25 cellular contexts compared by ENCODE assay signal in genomic region chr15:56739474-56739873, GRCh38.
"Had no signal": no experiment of that assay in that cellular context is flagged by ENCODE, and none has a peak within 500 bp of the region (broad histone marks: within the 10 kb centered on the region; RNA-seq: fewer than 3 reads in every experiment).

No MANE protein-coding gene starts in this region.

- H3K4me3 Mint-ChIP-seq: activated CD4-positive, alpha-beta memory T cell treated with anti-CD3 and anti-CD28 coated beads, Interleukin-2, amount 10 ng/mL, durations not matched to agents 7 days and 5 days; activated CD4-positive, alpha-beta T cell treated with anti-CD3 and anti-CD28 coated beads for 36 hours; activated naive CD4-positive, alpha-beta T cell treated with anti-CD3 and anti-CD28 coated beads, Interleukin-2, amount 10 ng/mL, durations not matched to agents 7 days and 5 days; activated naive CD8-positive, alpha-beta T cell treated with anti-CD3 and anti-CD28 coated beads for 36 hours; activated T-helper 17 cell treated with anti-CD3 and anti-CD28 coated beads, Interleukin-2, amount 50 U/mL, for 72 hours; T-cell had no signal

- H3K27me3 Mint-ChIP-seq: activated naive CD8-positive, alpha-beta T cell treated with anti-CD3 and anti-CD28 coated beads for 36 hours had no signal

- DNase-seq: activated CD4-positive, alpha-beta memory T cell treated with anti-CD3 and anti-CD28 coated beads, Interleukin-2, amount 10 ng/mL, durations not matched to agents 7 days and 5 days; activated CD4-positive, alpha-beta T cell treated with anti-CD3 and anti-CD28 coated beads for 36 hours; activated CD4-positive, alpha-beta T cell treated with anti-CD3 and anti-CD28 coated beads, Interleukin-2, amount 50 U/mL, for 1 hour; activated gamma-delta T cell treated with Interleukin-2 at 50 U/mL for 16 hours; activated naive CD4-positive, alpha-beta T cell treated with anti-CD3 and anti-CD28 coated beads, Interleukin-2, amount 10 ng/mL, durations not matched to agents 7 days and 5 days; activated naive CD8-positive, alpha-beta T cell treated with anti-CD3 and anti-CD28 coated beads for 36 hours; activated T-cell treated with anti-CD3 and anti-CD28 coated beads for 4 hours; activated T-cell treated with anti-CD3 and anti-CD28 coated beads, Interleukin-2, amount 50 U/mL, for 48 hours; cerebellar nuclear complex; NCI-H1092; NCI-H1930; NCI-H2171 treated with DMSO at 0.1 percent for 48 hours; NCI-H345; NCI-H510A; NCI-H526 treated with DMSO at 0.1 percent for 48 hours; NK-92 treated with Interleukin-12 subunit alpha and Interleukin-12 subunit beta, amount 100 ng/mL, for 24 hours; Peyer's patch; SHP77; T-cell; T-helper 2 cell; T1000 had no signal

- H3K9me3 Mint-ChIP-seq: activated CD4-positive, alpha-beta memory T cell treated with anti-CD3 and anti-CD28 coated beads, Interleukin-2, amount 10 ng/mL, durations not matched to agents 7 days and 5 days; activated naive CD4-positive, alpha-beta T cell treated with anti-CD3 and anti-CD28 coated beads, Interleukin-2, amount 10 ng/mL, durations not matched to agents 7 days and 5 days; activated T-helper 17 cell treated with anti-CD3 and anti-CD28 coated beads, Interleukin-2, amount 50 U/mL, for 72 hours had no signal

- FAIRE-seq: TTC549 had no signal

- H3K4me2 ChIP-seq: KMS-11 had no signal

- H3K27me3 ChIP-seq: Peyer's patch had no signal

- ATAC-seq: activated CD4-positive, alpha-beta T cell treated with anti-CD3 and anti-CD28 coated beads for 36 hours; activated T-helper 17 cell treated with anti-CD3 and anti-CD28 coated beads, Interleukin-2, amount 50 U/mL, for 72 hours; T-cell had no signal

- H3K4me1 Mint-ChIP-seq: activated CD4-positive, alpha-beta memory T cell treated with anti-CD3 and anti-CD28 coated beads, Interleukin-2, amount 10 ng/mL, durations not matched to agents 7 days and 5 days; activated CD4-positive, alpha-beta T cell treated with anti-CD3 and anti-CD28 coated beads for 36 hours; activated naive CD4-positive, alpha-beta T cell treated with anti-CD3 and anti-CD28 coated beads, Interleukin-2, amount 10 ng/mL, durations not matched to agents 7 days and 5 days; activated T-helper 17 cell treated with anti-CD3 and anti-CD28 coated beads, Interleukin-2, amount 50 U/mL, for 72 hours; T-cell had no signal

- H3K27ac Mint-ChIP-seq: activated CD4-positive, alpha-beta memory T cell treated with anti-CD3 and anti-CD28 coated beads, Interleukin-2, amount 10 ng/mL, durations not matched to agents 7 days and 5 days; activated CD4-positive, alpha-beta T cell treated with anti-CD3 and anti-CD28 coated beads for 36 hours; activated naive CD4-positive, alpha-beta T cell treated with anti-CD3 and anti-CD28 coated beads, Interleukin-2, amount 10 ng/mL, durations not matched to agents 7 days and 5 days; activated naive CD8-positive, alpha-beta T cell treated with anti-CD3 and anti-CD28 coated beads for 36 hours; activated T-helper 17 cell treated with anti-CD3 and anti-CD28 coated beads, Interleukin-2, amount 50 U/mL, for 72 hours; T-cell had no signal

- H3K4me1 ChIP-seq: Peyer's patch had no signal

- H3K9me3 ChIP-seq: Peyer's patch had no signal

- H3K27ac ChIP-seq: KMS-11, Peyer's patch, VCaP had no signal

- H3K9ac ChIP-seq: KMS-11 had no signal

- H3K36me3 Mint-ChIP-seq: activated naive CD4-positive, alpha-beta T cell treated with anti-CD3 and anti-CD28 coated beads, Interleukin-2, amount 10 ng/mL, durations not matched to agents 7 days and 5 days; T-cell had no signal

- H3K4me3 ChIP-seq: Peyer's patch had no signal

- H3K36me3 ChIP-seq: Peyer's patch had no signal
